ENCODE assay signal across 8 cellular contexts in genomic region chr14:37232907-37233481, GRCh38. TPM values are rescaled to one million over a fixed set of nuclear protein-coding genes. Genes with fewer than 3 reads are reported as not detected.
DNase-seq lines count a peak whose midpoint lies in the region; ATAC-seq, FAIRE-seq and TF ChIP-seq lines count a peak whose summit lies in the region.

No MANE protein-coding gene starts in this region.

- H3K27ac ChIP-seq in upper lobe of right lung: no peak overlapping the region

- H3K4me1 ChIP-seq in upper lobe of right lung: no peaks in the 10 kb centered on the region

- H3K4me3 ChIP-seq in upper lobe of right lung: no peak overlapping the region

- peak; percentile 24 for DNase-seq in COLO668 (lab: John Stamatoyannopoulos, UW; ENCODE audit: unreplicated experiment)
- peak; percentile 57 for DNase-seq in NCI-H128 (lab: John Stamatoyannopoulos, UW; ENCODE audit: unreplicated experiment)
- peak; percentile 23 for DNase-seq in iPS DF 19.7 (ENCODE audit: low read depth, low spot score)
- no peak for DNase-seq in upper lobe of right lung

- intact Hi-C loops in upper lobe of right lung (cut with DNase I): no loop called here

- no peaks in the 10 kb centered on the region for H3K27me3 ChIP-seq in upper lobe of right lung

- peak; percentile 59 for TF ChIP-seq CTCF in upper lobe of right lung (IDR thresholded peaks at IDR 0.05)

- peak; percentile 74 for ATAC-seq in GM21390 (IDR thresholded peaks at IDR 0.05; ENCODE audit: unreplicated experiment)
- ATAC-seq in upper lobe of right lung: peak; percentile 86
- no peak for ATAC-seq in GM18520 (IDR thresholded peaks at IDR 0.05; ENCODE audit: unreplicated experiment)
- ATAC-seq in GM21717 (IDR thresholded peaks at IDR 0.05; ENCODE audit: unreplicated experiment): no peak

- no peaks in the 10 kb centered on the region for H3K36me3 ChIP-seq in upper lobe of right lung

- H3K9me3 ChIP-seq in upper lobe of right lung: no peaks in the 10 kb centered on the region

- peak; percentile 79 for FAIRE-seq in TTC549 (lab: Jason Lieb, UNC)

RNA-seq across cellular contexts. Expression of gene MIPOL1, which starts 35.3 kb away (rescaled TPM):
- 10.0 TPM for total RNA-seq in upper lobe of right lung

Comparison
In these comparisons a context has a peak if more than half of its experiments do, and no peak if none do; other contexts are left out.
1. ATAC-seq: peak in GM21390 (single experiment) and upper lobe of right lung (single experiment); none in GM18520 (single experiment) and GM21717 (single experiment).